Comparison of ENCODE assay signal across 13 cellular contexts in genomic region chr1:41364444-41365319, GRCh38. TPM values are rescaled to one million over a fixed set of nuclear protein-coding genes. Genes with fewer than 3 reads are reported as not detected.
DNase-seq lines count a peak whose midpoint lies in the region; ATAC-seq, FAIRE-seq and TF ChIP-seq lines count a peak whose summit lies in the region.
"Had no signal": no experiment of that assay in that cellular context is flagged by ENCODE, and none has a peak within 500 bp of the region (broad histone marks: within the 10 kb centered on the region; RNA-seq: fewer than 3 reads in every experiment).

No MANE protein-coding gene starts in this region.

- no peaks in the 10 kb centered on the region for H3K27me3 ChIP-seq in right cardiac atrium (ENCODE audit: control insufficient read depth, insufficient read depth)
- no peaks in the 10 kb centered on the region for H3K27me3 ChIP-seq in SJCRH30

- H3K4me3 ChIP-seq in right cardiac atrium (ENCODE audit: low read length) (no peak overlapping the region), SJCRH30 (no peak overlapping the region)

- 70% methylated on average over 10 of the region's 10 CpGs for WGBS in right cardiac atrium

- DNase-seq in Right ventricle myocardium superior (peak; percentile 39), right cardiac atrium (no peak), SJCRH30 (peak; percentile 42 to 50), mesothelial cell of epicardium (ENCODE audit: low spot score in 2 of 2, unreplicated experiment in 2 of 2) (no peak), urothelium cell line (ENCODE audit: low spot score) (no peak), SIG-M5 (lab: John Stamatoyannopoulos, UW) (no peak), Calu3 (no peak)
- DNase-seq in activated CD4-positive, alpha-beta memory T cell treated with anti-CD3 and anti-CD28 coated beads for 36 hours: no peak
- DNase-seq: activated CD4-positive, alpha-beta T cell treated with anti-CD3 and anti-CD28 coated beads, Interleukin-2, amount 50 U/mL, for 48 hours; activated effector memory CD4-positive, alpha-beta T cell treated with Interleukin-2 at 50 U/mL for 16 hours; mesenchymal stem cell; stimulated activated CD4-positive, alpha-beta T cell treated with anti-CD3 and anti-CD28 coated beads, Interleukin-2, amount 100 ng/mL, for 24 hours had no signal

- ATAC-seq in Right ventricle myocardium superior (ENCODE audit: poor library complexity) (no peak), right cardiac atrium (no peak)

- peaks cover 1% of the 10 kb centered on the region for H3K4me1 ChIP-seq in right cardiac atrium (ENCODE audit: control insufficient read depth, insufficient read depth, low read length)
- H3K4me1 ChIP-seq in SJCRH30: peaks cover 46% of the 10 kb centered on the region

- H3K9me3 Mint-ChIP-seq in mesothelial cell of epicardium: no peaks in the 10 kb centered on the region
- no peaks in the 10 kb centered on the region for H3K9me3 Mint-ChIP-seq in activated CD4-positive, alpha-beta memory T cell treated with anti-CD3 and anti-CD28 coated beads for 36 hours
- no peaks in the 10 kb centered on the region for H3K9me3 Mint-ChIP-seq in Calu3 (ENCODE audit: low read depth, unreplicated experiment)
- H3K9me3 Mint-ChIP-seq: T-helper 1 cell treated with Interleukin-12 subunit alpha and Interleukin-12 subunit beta and Interleukin-4 antibody, amounts not matched to agents 30 μg/mL and 1 μg/mL, for 36 hours had no signal

- POLR2A ChIA-PET in activated CD4-positive, alpha-beta memory T cell treated with anti-CD3 and anti-CD28 coated beads for 36 hours (lab: Charles Lee): no interaction called here

- H3K36me3 ChIP-seq in SJCRH30: no peaks in the 10 kb centered on the region

- H3K27ac Mint-ChIP-seq in mesothelial cell of epicardium (peak overlapping the region; percentile 55), Calu3 (ENCODE audit: unreplicated experiment) (no peak overlapping the region)
- H3K27ac Mint-ChIP-seq in activated CD4-positive, alpha-beta memory T cell treated with anti-CD3 and anti-CD28 coated beads for 36 hours: no peak overlapping the region
- H3K27ac Mint-ChIP-seq: T-helper 1 cell treated with Interleukin-12 subunit alpha and Interleukin-12 subunit beta and Interleukin-4 antibody, amounts not matched to agents 30 μg/mL and 1 μg/mL, for 36 hours had no signal

- intact Hi-C loops in Right ventricle myocardium superior (cut with DNase I): no loop called here
- intact Hi-C loops in right cardiac atrium (cut with DNase I): no loop called here
- intact Hi-C loops in activated CD4-positive, alpha-beta memory T cell treated with anti-CD3 and anti-CD28 coated beads for 36 hours (cut with micrococcal nuclease): loop anchor here (10.0 kb wide), 1 partner anchor 380 kb away; no protein-coding TSS in a partner anchor
- intact Hi-C loops in Calu3 (cut with micrococcal nuclease; ENCODE audit: unreplicated experiment): no loop called here

- H3K36me3 Mint-ChIP-seq in mesothelial cell of epicardium: no peaks in the 10 kb centered on the region
- no peaks in the 10 kb centered on the region for H3K36me3 Mint-ChIP-seq in activated CD4-positive, alpha-beta memory T cell treated with anti-CD3 and anti-CD28 coated beads for 36 hours
- no peaks in the 10 kb centered on the region for H3K36me3 Mint-ChIP-seq in Calu3 (ENCODE audit: insufficient read depth, unreplicated experiment)

- H3K9me3 ChIP-seq in right cardiac atrium (ENCODE audit: control insufficient read depth, low read length): no peaks in the 10 kb centered on the region
- no peaks in the 10 kb centered on the region for H3K9me3 ChIP-seq in SJCRH30 (replicated peaks)

- CTCF ChIA-PET in activated CD4-positive, alpha-beta memory T cell treated with anti-CD3 and anti-CD28 coated beads for 36 hours (lab: Charles Lee): no interaction called here
- CTCF ChIA-PET in Calu3 (lab: Charles Lee): no interaction called here

- peak overlapping the region; percentile 64 for H3K4me3 Mint-ChIP-seq in mesothelial cell of epicardium
- no peak overlapping the region for H3K4me3 Mint-ChIP-seq in activated CD4-positive, alpha-beta memory T cell treated with anti-CD3 and anti-CD28 coated beads for 36 hours
- no peak overlapping the region for H3K4me3 Mint-ChIP-seq in Calu3 (ENCODE audit: low read depth, unreplicated experiment)

- peaks cover 72% of the 10 kb centered on the region for H3K4me1 Mint-ChIP-seq in mesothelial cell of epicardium
- H3K4me1 Mint-ChIP-seq in activated CD4-positive, alpha-beta memory T cell treated with anti-CD3 and anti-CD28 coated beads for 36 hours (ENCODE audit: low read depth): peaks cover 4% of the 10 kb centered on the region
- peaks cover 19% of the 10 kb centered on the region for H3K4me1 Mint-ChIP-seq in Calu3 (ENCODE audit: low read depth, unreplicated experiment)

- FAIRE-seq in urothelium cell line (lab: Jason Lieb, UNC): peak; percentile 9

- H3K27me3 Mint-ChIP-seq in mesothelial cell of epicardium (ENCODE audit: low read depth): peaks cover 13% of the 10 kb centered on the region
- H3K27me3 Mint-ChIP-seq in activated CD4-positive, alpha-beta memory T cell treated with anti-CD3 and anti-CD28 coated beads for 36 hours: peaks cover 34% of the 10 kb centered on the region
- peaks cover 45% of the 10 kb centered on the region for H3K27me3 Mint-ChIP-seq in Calu3 (ENCODE audit: unreplicated experiment)

- no peak overlapping the region for H3K27ac ChIP-seq in right cardiac atrium (ENCODE audit: low read length)
- H3K27ac ChIP-seq in SJCRH30: no peak overlapping the region

- TF ChIP-seq CTCF in mesothelial cell of epicardium (IDR thresholded peaks at IDR 0.05; ENCODE audit: unreplicated experiment): no peak
- no peak for TF ChIP-seq CTCF in Calu3 (IDR thresholded peaks at IDR 0.05; ENCODE audit: unreplicated experiment)

- no TSS peak for BruUV-seq in Calu3 (replicated peaks; lab: Mats Ljungman, UMichigan)

RNA-seq across cellular contexts. Expression of gene FOXO6, which starts 3.4 kb away (rescaled TPM):
- total RNA-seq in Right ventricle myocardium superior (3.6 TPM), right cardiac atrium (1 to 10 TPM; 1.9 to 7.0 (median 5.3) TPM), mesothelial cell of epicardium (34.8 to 38.4 TPM (median 37.4 TPM) in 3 replicates), Calu3 (2022) (0.47 and 1.0 TPM in 2 replicates)
- 1.1 TPM for polyA plus RNA-seq in right cardiac atrium
- total RNA-seq in SJCRH30 (2014; rRNA removed; shearing (Covaris generic)): 11.9 and 12.9 TPM in 2 replicates
- total RNA-seq in activated CD4-positive, alpha-beta memory T cell treated with anti-CD3 and anti-CD28 coated beads for 36 hours: under 1 TPM; 0.19 TPM

Comparison
In these comparisons a context has a peak if more than half of its experiments do, and no peak if none do; other contexts are left out.
1. DNase-seq: peak in Right ventricle myocardium superior (single experiment) and SJCRH30 (2 of 2); none in right cardiac atrium (0 of 3), mesothelial cell of epicardium (0 of 2), urothelium cell line (single experiment), SIG-M5 (single experiment), activated CD4-positive, alpha-beta memory T cell treated with anti-CD3 and anti-CD28 coated beads for 36 hours (single experiment) and Calu3 (single experiment).